Comparison of ENCODE assay signal across 20 cellular contexts in the genomic region with DNA sequence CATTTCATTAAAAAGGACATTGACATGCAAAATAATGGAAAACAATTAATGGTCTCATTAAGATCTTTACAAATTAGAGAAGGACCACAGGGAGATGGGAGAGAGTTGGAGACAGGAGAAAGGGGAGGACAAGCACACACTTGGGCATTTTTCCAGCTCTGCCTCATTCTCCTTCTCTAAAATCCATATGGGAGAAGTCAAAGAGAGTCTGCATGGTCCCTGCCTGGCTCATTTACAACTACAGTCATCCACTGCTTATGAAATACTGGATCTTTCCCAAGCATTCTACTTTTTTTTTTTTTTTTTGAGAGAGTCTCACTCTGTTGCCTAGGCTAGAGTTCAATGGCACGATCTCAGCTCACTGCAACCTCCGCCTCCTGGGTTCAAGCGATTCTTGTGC.
DNase-seq lines count a peak whose midpoint lies in the region; ATAC-seq and TF ChIP-seq lines count a peak whose summit lies in the region.
"Had no signal": no experiment of that assay in that cellular context is flagged by ENCODE, and none has a peak within 500 bp of the region (broad histone marks: within the 10 kb centered on the region; RNA-seq: fewer than 3 reads in every experiment).

No MANE protein-coding gene starts in this region.

- H3K9me3 Mint-ChIP-seq in GM23338 (peaks cover 15% of the 10 kb centered on the region), neural progenitor cell (peaks cover 6% of the 10 kb centered on the region)
- H3K9me3 Mint-ChIP-seq in activated CD4-positive, alpha-beta memory T cell treated with anti-CD3 and anti-CD28 coated beads, Interleukin-2, amount 10 ng/mL, durations not matched to agents 7 days and 5 days, result no peaks in the 10 kb centered on the region

- peak; percentile 54 for DNase-seq in AG10803 (ENCODE audit: low read depth)
- DNase-seq in GM23338 (ENCODE audit: low spot score), result no peak
- DNase-seq in choroid plexus epithelial cell (ENCODE audit: low read depth), result peak; percentile 20
- peak; percentile 52 for DNase-seq in fibroblast of villous mesenchyme (ENCODE audit: low read depth)
- DNase-seq in NCI-H2029 treated with DMSO at 0.1 percent for 48 hours (lab: John Stamatoyannopoulos, UW), result no peak
- no peak for DNase-seq in neural progenitor cell (ENCODE audit: low spot score)
- no peak for DNase-seq in activated CD4-positive, alpha-beta memory T cell treated with anti-CD3 and anti-CD28 coated beads, Interleukin-2, amount 10 ng/mL, durations not matched to agents 7 days and 5 days
- DNase-seq: AML-193; DMS79; NCI-H1694 treated with DMSO at 0.1 percent for 48 hours; NCI-H2107; NCI-H510A; NCI-H748 treated with DMSO at 0.1 percent for 48 hours; NK-92 treated with Interleukin-12 subunit alpha and Interleukin-12 subunit beta, amount 100 ng/mL, for 24 hours; SHP77 had no signal

- no peak overlapping the region for H3K9ac ChIP-seq in neural progenitor cell

- H2AFZ ChIP-seq in GM23338 (0 out of 2 replicates have a peak overlapping the region, but pooled peaks have one; percentile 38), neural progenitor cell (replicated peaks) (no peak overlapping the region)

- H3K36me3 Mint-ChIP-seq in GM23338 (ENCODE audit: low read depth) (no peaks in the 10 kb centered on the region), neural progenitor cell (no peaks in the 10 kb centered on the region)
- no peaks in the 10 kb centered on the region for H3K36me3 Mint-ChIP-seq in activated CD4-positive, alpha-beta memory T cell treated with anti-CD3 and anti-CD28 coated beads, Interleukin-2, amount 10 ng/mL, durations not matched to agents 7 days and 5 days (ENCODE audit: low read depth)

- H3K4me1 Mint-ChIP-seq in GM23338, result no peaks in the 10 kb centered on the region; the same call in 2 of the 3 replicates
- H3K4me1 Mint-ChIP-seq in neural progenitor cell, result no peaks in the 10 kb centered on the region
- H3K4me1 Mint-ChIP-seq in activated CD4-positive, alpha-beta memory T cell treated with anti-CD3 and anti-CD28 coated beads, Interleukin-2, amount 10 ng/mL, durations not matched to agents 7 days and 5 days, result peaks cover 3% of the 10 kb centered on the region

- H3K4me3 ChIP-seq in AG10803 (ENCODE audit: low read length), result no peak overlapping the region
- H3K4me3 ChIP-seq in GM23338, result no peak overlapping the region
- no peak overlapping the region for H3K4me3 ChIP-seq in choroid plexus epithelial cell (ENCODE audit: low read depth, low read length)
- H3K4me3 ChIP-seq in fibroblast of villous mesenchyme (ENCODE audit: low read depth, low read length), result no peak overlapping the region
- no peak overlapping the region for H3K4me3 ChIP-seq in neural progenitor cell
- H3K4me3 ChIP-seq: A549, HAP-1, SK-N-MC had no signal

- H3K27me3 ChIP-seq in GM23338 (ENCODE audit: insufficient read depth), result no peaks in the 10 kb centered on the region
- H3K27me3 ChIP-seq in neural progenitor cell, result no peaks in the 10 kb centered on the region

- no peaks in the 10 kb centered on the region for H3K4me1 ChIP-seq in GM23338 (ENCODE audit: insufficient read depth)
- no peaks in the 10 kb centered on the region for H3K4me1 ChIP-seq in neural progenitor cell
- H3K4me1 ChIP-seq: A549, HAP-1 had no signal

- CTCF ChIA-PET in activated CD4-positive, alpha-beta memory T cell treated with anti-CD3 and anti-CD28 coated beads, Interleukin-2, amount 10 ng/mL, durations not matched to agents 7 days and 5 days (lab: Charles Lee), result no interaction called here

- H3K27ac ChIP-seq in GM23338 (ENCODE audit: low read depth) (no peak overlapping the region), neural progenitor cell (no peak overlapping the region)
- H3K27ac ChIP-seq: A549, C4-2B, SK-N-MC had no signal

- POLR2A ChIA-PET in activated CD4-positive, alpha-beta memory T cell treated with anti-CD3 and anti-CD28 coated beads, Interleukin-2, amount 10 ng/mL, durations not matched to agents 7 days and 5 days (lab: Charles Lee), result no interaction called here

- H3K27ac Mint-ChIP-seq in GM23338 (no peak overlapping the region), neural progenitor cell (no peak overlapping the region)
- H3K27ac Mint-ChIP-seq in activated CD4-positive, alpha-beta memory T cell treated with anti-CD3 and anti-CD28 coated beads, Interleukin-2, amount 10 ng/mL, durations not matched to agents 7 days and 5 days, result no peak overlapping the region

- H3K9me2 ChIP-seq in GM23338 (ENCODE audit: insufficient read depth), result peaks cover 10% of the 10 kb centered on the region

- H3K4me3 Mint-ChIP-seq in GM23338 (no peak overlapping the region), neural progenitor cell (no peak overlapping the region)
- no peak overlapping the region for H3K4me3 Mint-ChIP-seq in activated CD4-positive, alpha-beta memory T cell treated with anti-CD3 and anti-CD28 coated beads, Interleukin-2, amount 10 ng/mL, durations not matched to agents 7 days and 5 days

- H3K79me2 ChIP-seq in GM23338 (replicated peaks; ENCODE audit: insufficient read depth) (no peaks in the 10 kb centered on the region), neural progenitor cell (ENCODE audit: low read depth) (no peaks in the 10 kb centered on the region)

- TF ChIP-seq CTCF in AG10803 (conservative IDR thresholded peaks at IDR 0.05; ENCODE audit: low read length) (no peak), GM23338 (conservative IDR thresholded peaks at IDR 0.05; ENCODE audit: low read depth in 2 of 2) (no peak), choroid plexus epithelial cell (conservative IDR thresholded peaks at IDR 0.05; ENCODE audit: low read depth, low read length) (no peak), fibroblast of villous mesenchyme (IDR thresholded peaks at IDR 0.05; ENCODE audit: insufficient read depth, low read depth, low read length) (no peak), neural progenitor cell (IDR thresholded peaks at IDR 0.05) (no peak)

- H3K4me2 ChIP-seq in GM23338 (no peak overlapping the region), neural progenitor cell (no peak overlapping the region)
- H3K4me2 ChIP-seq: A549 had no signal

- H3K27me3 Mint-ChIP-seq in GM23338 (ENCODE audit: insufficient read depth, low read depth, poor library complexity) (no peaks in the 10 kb centered on the region), neural progenitor cell (ENCODE audit: insufficient read depth, low read depth) (peaks cover 6% of the 10 kb centered on the region)
- H3K27me3 Mint-ChIP-seq in activated CD4-positive, alpha-beta memory T cell treated with anti-CD3 and anti-CD28 coated beads, Interleukin-2, amount 10 ng/mL, durations not matched to agents 7 days and 5 days, result no peaks in the 10 kb centered on the region

- H3F3A ChIP-seq in GM23338 (replicated peaks; ENCODE audit: low read depth), result no peaks in the 10 kb centered on the region
- no peaks in the 10 kb centered on the region for H3F3A ChIP-seq in neural progenitor cell (ENCODE audit: low read depth)

- ATAC-seq in GM23338 (no peak), GM19023 (IDR thresholded peaks at IDR 0.05; ENCODE audit: unreplicated experiment) (no peak)
- ATAC-seq: A549 had no signal

- H3K36me3 ChIP-seq in GM23338 (ENCODE audit: insufficient read depth), result no peaks in the 10 kb centered on the region
- H3K36me3 ChIP-seq in neural progenitor cell, result no peaks in the 10 kb centered on the region
- H3K36me3 ChIP-seq: HAP-1 had no signal

- H3K9me3 ChIP-seq in neural progenitor cell (ENCODE audit: low read depth), result no peaks in the 10 kb centered on the region
- H3K9me3 ChIP-seq: A549, HAP-1 had no signal

- no peaks in the 10 kb centered on the region for H4K20me1 ChIP-seq in GM23338 (replicated peaks; ENCODE audit: insufficient read depth)
- H4K20me1 ChIP-seq in neural progenitor cell (ENCODE audit: low read depth), result no peaks in the 10 kb centered on the region

TF ChIP-seq in GM23338, 12 proteins besides CTCF, POLR2A, EP300 and RAD21 (continues in another document):
- TF ChIP-seq NANOG (IDR thresholded peaks at IDR 0.05; ENCODE audit: borderline replicate concordance) (no peak), EZH2 (IDR thresholded peaks at IDR 0.05; ENCODE audit: low read depth, unreplicated experiment) (no peak)

Comparison
In these comparisons a context has a peak if more than half of its experiments do, and no peak if none do; other contexts are left out.
1. DNase-seq: peak in AG10803 (single experiment), choroid plexus epithelial cell (single experiment) and fibroblast of villous mesenchyme (single experiment); none in GM23338 (single experiment), NCI-H2029 treated with DMSO at 0.1 percent for 48 hours (single experiment), neural progenitor cell (single experiment) and activated CD4-positive, alpha-beta memory T cell treated with anti-CD3 and anti-CD28 coated beads, Interleukin-2, amount 10 ng/mL, durations not matched to agents 7 days and 5 days (single experiment).